In genomic region chr16:4839942-4840341, GRCh38 we compare ENCODE assay signal across 34 cellular contexts. TPM values are rescaled to one million over a fixed set of nuclear protein-coding genes. Genes with fewer than 3 reads are reported as not detected.
DNase-seq lines count a peak whose midpoint lies in the region; ATAC-seq and TF ChIP-seq lines count a peak whose summit lies in the region.
"Had no signal": no experiment of that assay in that cellular context is flagged by ENCODE, and none has a peak within 500 bp of the region (broad histone marks: within the 10 kb centered on the region; RNA-seq: fewer than 3 reads in every experiment).

No MANE protein-coding gene starts in this region.

- H3K9ac ChIP-seq in HCT116 (ENCODE audit: low read length): no peak overlapping the region
- H3K9ac ChIP-seq in neuronal stem cell (ENCODE audit: low read depth, low read length, poor library complexity): peak overlapping the region; percentile 30
- H3K9ac ChIP-seq: KMS-11 had no signal

- no peaks in the 10 kb centered on the region for H3K4me1 ChIP-seq in HCT116 (ENCODE audit: control insufficient read depth in 1 of 2, insufficient read depth in 2 of 2, low read length in 2 of 2)
- H3K4me1 ChIP-seq in neuronal stem cell (ENCODE audit: control insufficient read depth in 2 of 2, insufficient read depth in 1 of 2, low read depth in 1 of 2, low read length in 2 of 2): no peaks in the 10 kb centered on the region
- H3K4me1 ChIP-seq: breast epithelium, Peyer's patch had no signal

- CTCF ChIA-PET in activated CD4-positive, alpha-beta T cell treated with anti-CD3 and anti-CD28 coated beads for 36 hours (lab: Charles Lee): no interaction called here
- CTCF ChIA-PET in HCT116 (lab: Charles Lee): no interaction called here
- CTCF ChIA-PET in Calu3 (lab: Charles Lee): no interaction called here

- intact Hi-C loops in activated CD4-positive, alpha-beta T cell treated with anti-CD3 and anti-CD28 coated beads for 36 hours (cut with DNase I, micrococcal nuclease): loop anchor here in 1 of 2 experiments (10.0 kb wide), 2 partner anchors 215 to 255 kb away; partner anchors contain the start of genes EEF2KMT and MGRN1
- intact Hi-C loops in HCT116 (cut with micrococcal nuclease): no loop called here
- intact Hi-C loops in Calu3 (cut with micrococcal nuclease; ENCODE audit: unreplicated experiment): no loop called here

- H3K27ac ChIP-seq in HCT116 (ENCODE audit: low read depth, low read length) (no peak overlapping the region), neuronal stem cell (replicated peaks; ENCODE audit: low read length) (no peak overlapping the region)
- H3K27ac ChIP-seq: breast epithelium, epithelial cell of prostate, KMS-11, pancreas, Peyer's patch, skin epidermis had no signal

- H3K27ac Mint-ChIP-seq in activated CD4-positive, alpha-beta T cell treated with anti-CD3 and anti-CD28 coated beads for 36 hours: peak overlapping the region; percentile 15
- H3K27ac Mint-ChIP-seq in Calu3 (ENCODE audit: unreplicated experiment): no peak overlapping the region
- H3K27ac Mint-ChIP-seq: activated naive CD4-positive, alpha-beta T cell treated with anti-CD3 and anti-CD28 coated beads, Interleukin-2, amount 50 U/mL, for 24 hours; activated T-helper 2 cell treated with anti-CD3 and anti-CD28 coated beads, Interferon-gamma antibody, Interleukin-2, Interleukin-4, amounts not matched to agents 10 μg/mL and 5 μg/mL and 100 μg/mL, durations not matched to agents 14 hours and 24 hours and 36 hours; WTC11 had no signal

- no peak overlapping the region for H2BK120ac ChIP-seq in neuronal stem cell (ENCODE audit: low read depth, low read length)

- TF ChIP-seq POLR2A in HCT116 (IDR thresholded peaks at IDR 0.05; ENCODE audit: borderline replicate concordance, extremely low read depth, insufficient read depth, insufficient read length): no peak

- peaks cover 6% of the 10 kb centered on the region for H3K4me1 Mint-ChIP-seq in activated CD4-positive, alpha-beta T cell treated with anti-CD3 and anti-CD28 coated beads for 36 hours
- H3K4me1 Mint-ChIP-seq in Calu3 (ENCODE audit: low read depth, unreplicated experiment): no peaks in the 10 kb centered on the region
- H3K4me1 Mint-ChIP-seq: WTC11 had no signal

- H2BK12ac ChIP-seq in neuronal stem cell (ENCODE audit: low read length): no peak overlapping the region

- H3K79me2 ChIP-seq in HCT116 (ENCODE audit: insufficient read depth, low read length): peaks cover 56% of the 10 kb centered on the region

- H4K91ac ChIP-seq in neuronal stem cell (ENCODE audit: low read depth, low read length, poor library complexity): no peak overlapping the region

- H2AFZ ChIP-seq in HCT116 (ENCODE audit: low read depth, low read length, poor library complexity, severe bottlenecking) (no peak overlapping the region), neuronal stem cell (ENCODE audit: low read length) (no peak overlapping the region)

- no peak overlapping the region for H3K4ac ChIP-seq in neuronal stem cell (ENCODE audit: low read length)

- no peak overlapping the region for H3K18ac ChIP-seq in neuronal stem cell (ENCODE audit: low read length)

- H3K4me2 ChIP-seq in HCT116 (ENCODE audit: low read length) (no peak overlapping the region), neuronal stem cell (ENCODE audit: insufficient read depth, low read length, poor library complexity, severe bottlenecking) (no peak overlapping the region)
- H3K4me2 ChIP-seq: KMS-11 had no signal

- H3K9me2 ChIP-seq in HCT116 (ENCODE audit: insufficient read depth): no peaks in the 10 kb centered on the region

- no peak overlapping the region for H4K8ac ChIP-seq in neuronal stem cell (ENCODE audit: low read depth, low read length)

- H3K27me3 ChIP-seq in HCT116 (ENCODE audit: insufficient read depth, low read length) (no peaks in the 10 kb centered on the region), neuronal stem cell (ENCODE audit: control insufficient read depth in 3 of 3, insufficient read depth in 3 of 3, low read depth in 1 of 3, low read length in 3 of 3) (no peaks in the 10 kb centered on the region)
- H3K27me3 ChIP-seq: breast epithelium, MG63, pancreas, Peyer's patch had no signal

- H3K9me3 Mint-ChIP-seq in activated CD4-positive, alpha-beta T cell treated with anti-CD3 and anti-CD28 coated beads for 36 hours (ENCODE audit: low read depth): no peaks in the 10 kb centered on the region
- no peaks in the 10 kb centered on the region for H3K9me3 Mint-ChIP-seq in Calu3 (ENCODE audit: low read depth, unreplicated experiment)
- H3K9me3 Mint-ChIP-seq: activated naive CD4-positive, alpha-beta T cell treated with anti-CD3 and anti-CD28 coated beads, Interleukin-2, amount 50 U/mL, for 24 hours; activated T-helper 2 cell treated with anti-CD3 and anti-CD28 coated beads, Interferon-gamma antibody, Interleukin-2, Interleukin-4, amounts not matched to agents 10 μg/mL and 5 μg/mL and 100 μg/mL, durations not matched to agents 14 hours and 24 hours and 36 hours; CD4-positive, alpha-beta memory T cell; WTC11 had no signal

- no peaks in the 10 kb centered on the region for H3K79me1 ChIP-seq in neuronal stem cell (ENCODE audit: low read depth, low read length)

- no peak for TF ChIP-seq RAD21 in HCT116 (IDR thresholded peaks at IDR 0.05; ENCODE audit: low read depth)

- DNase-seq in activated CD4-positive, alpha-beta T cell treated with anti-CD3 and anti-CD28 coated beads for 36 hours: no peak
- DNase-seq in activated CD4-positive, alpha-beta T cell treated with anti-CD3 and anti-CD28 coated beads for 4 hours: no peak
- DNase-seq in HCT116 (ENCODE audit: low read depth, low spot score): no peak
- no peak for DNase-seq in choroid plexus epithelial cell (ENCODE audit: low read depth)
- DNase-seq in neuronal stem cell (ENCODE audit: low spot score): no peak
- no peak for DNase-seq in NK-92 (lab: John Stamatoyannopoulos, UW; ENCODE audit: unreplicated experiment)
- no peak for DNase-seq in Calu3
- DNase-seq in RKO (ENCODE audit: low spot score): no peak
- DNase-seq: activated CD4-positive, alpha-beta T cell treated with anti-CD3 and anti-CD28 coated beads, Interleukin-2, amount 50 U/mL, for 1 hour; AML-193; anterior cingulate cortex; CD4-positive, alpha-beta memory T cell; MG63; NCI-H1417; NCI-H2029; NCI-H69; pancreas; retina; stimulated activated naive CD4-positive, alpha-beta T cell treated with Interleukin-2 at 50 U/mL for 16 hours; SW 1271 had no signal

- H3K9me3 ChIP-seq in HCT116 (ENCODE audit: control insufficient read depth in 1 of 2, insufficient read depth in 1 of 2, low read depth in 1 of 2, low read length in 2 of 2) (no peaks in the 10 kb centered on the region), neuronal stem cell (replicated peaks in 1 of 2; ENCODE audit: control insufficient read depth in 2 of 2, insufficient read depth in 1 of 2, low read depth in 1 of 2, low read length in 2 of 2) (no peaks in the 10 kb centered on the region)
- H3K9me3 ChIP-seq: breast epithelium, MG63, pancreas, Peyer's patch had no signal

- no peak overlapping the region for H3K23ac ChIP-seq in neuronal stem cell (ENCODE audit: low read depth, low read length, poor library complexity)

- 0 out of 6 replicates have a peak, but pooled peaks of 2 of the 3 experiments have one; percentile 7 to 21 for TF ChIP-seq CTCF in HCT116 (IDR thresholded peaks at IDR 0.05 in 2 of 3, conservative IDR thresholded peaks at IDR 0.05 in 1 of 3; ENCODE audit: borderline replicate concordance in 1 of 3, insufficient read depth in 1 of 3, low read depth in 2 of 3, low read length in 2 of 3)
- peak; percentile 4 for TF ChIP-seq CTCF in choroid plexus epithelial cell (conservative IDR thresholded peaks at IDR 0.05; ENCODE audit: low read depth, low read length)
- TF ChIP-seq CTCF in Calu3 (IDR thresholded peaks at IDR 0.05; ENCODE audit: unreplicated experiment): no peak

- ATAC-seq in activated CD4-positive, alpha-beta T cell treated with anti-CD3 and anti-CD28 coated beads for 36 hours: no peak
- peak; percentile 81 for ATAC-seq in HCT116
- ATAC-seq: left lobe of liver, pancreas, WTC11 had no signal

- H4K20me1 ChIP-seq in HCT116 (ENCODE audit: insufficient read depth): no peaks in the 10 kb centered on the region; the same call in 1 of the 2 replicates

- H2BK5ac ChIP-seq in neuronal stem cell (ENCODE audit: low read length): no peak overlapping the region

- H3K36me3 ChIP-seq in HCT116 (ENCODE audit: control insufficient read depth in 1 of 2, insufficient read depth in 2 of 2, low read length in 2 of 2) (peaks cover 48 to 56% of the 10 kb centered on the region in 2 experiments), neuronal stem cell (replicated peaks in 1 of 2; ENCODE audit: control insufficient read depth in 2 of 2, insufficient read depth in 2 of 2, low read length in 2 of 2) (peaks cover 51 to 96% of the 10 kb centered on the region in 2 donors)
- H3K36me3 ChIP-seq: breast epithelium had no signal

- no peaks in the 10 kb centered on the region for H3K27me3 Mint-ChIP-seq in activated CD4-positive, alpha-beta T cell treated with anti-CD3 and anti-CD28 coated beads for 36 hours
- no peaks in the 10 kb centered on the region for H3K27me3 Mint-ChIP-seq in Calu3 (ENCODE audit: unreplicated experiment)
- H3K27me3 Mint-ChIP-seq: activated naive CD4-positive, alpha-beta T cell treated with anti-CD3 and anti-CD28 coated beads, Interleukin-2, amount 50 U/mL, for 24 hours; CD4-positive, alpha-beta memory T cell had no signal

- WGBS in neuronal stem cell (ENCODE audit: extremely low coverage in 2 of 2, insufficient read length in 2 of 2, insufficient replicate concordance in 1 of 2), 2 donors: no CpG with 5 or more reads among the region's 5 CpGs

- BruUV-seq in HCT116 (replicated peaks; lab: Mats Ljungman, UMichigan) (no TSS peak), Calu3 (replicated peaks; lab: Mats Ljungman, UMichigan) (no TSS peak)

- no peak overlapping the region for H2AK5ac ChIP-seq in neuronal stem cell (ENCODE audit: low read depth, low read length)

- H3K4me3 ChIP-seq in HCT116 (replicated peaks in 1 of 2; ENCODE audit: low read depth in 1 of 2, low read length in 2 of 2) (no peak overlapping the region), choroid plexus epithelial cell (ENCODE audit: low read depth, low read length) (no peak overlapping the region), neuronal stem cell (ENCODE audit: low read length in 2 of 2) (no peak overlapping the region)
- H3K4me3 ChIP-seq: breast epithelium, MG63, pancreas, Peyer's patch, skin epidermis had no signal

- RAD21 ChIA-PET in HCT116 (lab: Charles Lee; ENCODE audit: low non-redundant PET in 1 of 2, low total read pairs in 2 of 2, uncharacterized antibody in 2 of 2, unreplicated experiment in 2 of 2): no interaction called here

- H3K4me3 Mint-ChIP-seq in activated CD4-positive, alpha-beta T cell treated with anti-CD3 and anti-CD28 coated beads for 36 hours: no peak overlapping the region
- H3K4me3 Mint-ChIP-seq in Calu3 (ENCODE audit: low read depth, unreplicated experiment): no peak overlapping the region
- H3K4me3 Mint-ChIP-seq: activated naive CD4-positive, alpha-beta T cell treated with anti-CD3 and anti-CD28 coated beads, Interleukin-2, amount 50 U/mL, for 24 hours; CD4-positive, alpha-beta memory T cell; WTC11 had no signal

- H3K14ac ChIP-seq in neuronal stem cell (ENCODE audit: low read length): no peak overlapping the region

- H3K36me3 Mint-ChIP-seq in activated CD4-positive, alpha-beta T cell treated with anti-CD3 and anti-CD28 coated beads for 36 hours (ENCODE audit: low read depth): peaks cover 62% of the 10 kb centered on the region
- peaks cover 76% of the 10 kb centered on the region for H3K36me3 Mint-ChIP-seq in Calu3 (ENCODE audit: insufficient read depth, unreplicated experiment)

- POLR2A ChIA-PET in activated CD4-positive, alpha-beta T cell treated with anti-CD3 and anti-CD28 coated beads for 36 hours (lab: Charles Lee): interaction anchor here (0.6 kb wide), 1 partner anchor 359 kb away, joined by 3 read pairs; no protein-coding TSS in a partner anchor
- POLR2A ChIA-PET in HCT116 (lab: Charles Lee): no interaction called here

- no peak overlapping the region for H2BK15ac ChIP-seq in neuronal stem cell (ENCODE audit: low read length)

RNA-seq across cellular contexts. Expression of gene GLYR1, which starts 7.1 kb away (rescaled TPM):
- total RNA-seq in activated CD4-positive, alpha-beta T cell treated with anti-CD3 and anti-CD28 coated beads for 36 hours: 10 to 100 TPM; 76.9 to 78.4 TPM
- total RNA-seq in HCT116 (2021; ENCODE audit: unreplicated experiment) (50.0 TPM), Calu3 (2022) (158 and 159 TPM in 2 replicates)
- polyA plus RNA-seq in HCT116 (2012): 21.0 and 21.6 TPM in 2 replicates
- polyA plus RNA-seq in neuronal stem cell (2013, experiment 1 of 2): 45.6 TPM
- polyA plus RNA-seq in neuronal stem cell (2013, experiment 2 of 2): 46.1 TPM

RNA-seq across cellular contexts. Expression of gene UBN1, which starts 7.3 kb away (rescaled TPM):
- 10 to 100 TPM; 19.3 to 23.0 TPM for total RNA-seq in activated CD4-positive, alpha-beta T cell treated with anti-CD3 and anti-CD28 coated beads for 36 hours
- total RNA-seq in HCT116 (2021; ENCODE audit: unreplicated experiment): 31.9 TPM
- polyA plus RNA-seq in HCT116 (2012): 20.4 and 23.4 TPM in 2 replicates
- polyA plus RNA-seq in neuronal stem cell (2013, experiment 1 of 2): 23.1 TPM
- 23.3 TPM for polyA plus RNA-seq in neuronal stem cell (2013, experiment 2 of 2)
- 50.5 and 55.4 TPM in 2 replicates for total RNA-seq in Calu3 (2022)

RNA-seq across cellular contexts. Expression of gene ROGDI, which starts 37.5 kb away (rescaled TPM):
- 1 to 10 TPM; 3.7 to 7.3 TPM for total RNA-seq in activated CD4-positive, alpha-beta T cell treated with anti-CD3 and anti-CD28 coated beads for 36 hours
- 20.1 TPM for total RNA-seq in HCT116 (2021; ENCODE audit: unreplicated experiment)
- 18.6 and 19.6 TPM in 2 replicates for polyA plus RNA-seq in HCT116 (2012)
- polyA plus RNA-seq in neuronal stem cell (2013, experiment 1 of 2): 20.7 TPM
- 19.9 TPM for polyA plus RNA-seq in neuronal stem cell (2013, experiment 2 of 2)
- total RNA-seq in Calu3 (2022): 17.9 and 20.8 TPM in 2 replicates

RNA-seq across cellular contexts. Expression of gene SMIM22, which starts 44.8 kb away (rescaled TPM):
- total RNA-seq in activated CD4-positive, alpha-beta T cell treated with anti-CD3 and anti-CD28 coated beads for 36 hours: not detected
- total RNA-seq in HCT116 (2021; ENCODE audit: unreplicated experiment) (3.3 TPM), Calu3 (2022) (208 and 235 TPM in 2 replicates)
- 3.8 and 5.2 TPM in 2 replicates for polyA plus RNA-seq in HCT116 (2012)
- polyA plus RNA-seq in neuronal stem cell (2013, experiment 1 of 2): not detected
- polyA plus RNA-seq in neuronal stem cell (2013, experiment 2 of 2): not detected
- total RNA-seq: A673; activated T-helper 2 cell treated with anti-CD3 and anti-CD28 coated beads, Interferon-gamma antibody, Interleukin-2, Interleukin-4, amounts not matched to agents 10 μg/mL and 5 μg/mL and 100 μg/mL, durations not matched to agents 14 hours and 24 hours and 36 hours; CD4-positive, alpha-beta memory T cell; H4; temporal lobe; WTC11 had no signal
- polyA plus RNA-seq: CD4-positive, alpha-beta memory T cell; neural cell had no signal

RNA-seq across cellular contexts. Expression of gene SEPTIN12, which starts 51.8 kb away (rescaled TPM):
- total RNA-seq in activated CD4-positive, alpha-beta T cell treated with anti-CD3 and anti-CD28 coated beads for 36 hours: not detected
- total RNA-seq in HCT116 (2021; ENCODE audit: unreplicated experiment) (not detected), Calu3 (2022) (not detected in 2 replicates)
- polyA plus RNA-seq in HCT116 (2012): 0.10 TPM in 1 of 2 replicates, not detected in the other
- 0.81 TPM for polyA plus RNA-seq in neuronal stem cell (2013, experiment 1 of 2)
- polyA plus RNA-seq in neuronal stem cell (2013, experiment 2 of 2): 0.47 TPM
- total RNA-seq: A673; activated T-helper 2 cell treated with anti-CD3 and anti-CD28 coated beads, Interferon-gamma antibody, Interleukin-2, Interleukin-4, amounts not matched to agents 10 μg/mL and 5 μg/mL and 100 μg/mL, durations not matched to agents 14 hours and 24 hours and 36 hours; breast epithelium; CD4-positive, alpha-beta memory T cell; H4; left lobe of liver; pancreas; Peyer's patch; temporal lobe; urinary bladder; WTC11 had no signal
- polyA plus RNA-seq: CD4-positive, alpha-beta memory T cell; urinary bladder had no signal
